ENCODE assay signal across 15 cellular contexts in the genomic region with DNA sequence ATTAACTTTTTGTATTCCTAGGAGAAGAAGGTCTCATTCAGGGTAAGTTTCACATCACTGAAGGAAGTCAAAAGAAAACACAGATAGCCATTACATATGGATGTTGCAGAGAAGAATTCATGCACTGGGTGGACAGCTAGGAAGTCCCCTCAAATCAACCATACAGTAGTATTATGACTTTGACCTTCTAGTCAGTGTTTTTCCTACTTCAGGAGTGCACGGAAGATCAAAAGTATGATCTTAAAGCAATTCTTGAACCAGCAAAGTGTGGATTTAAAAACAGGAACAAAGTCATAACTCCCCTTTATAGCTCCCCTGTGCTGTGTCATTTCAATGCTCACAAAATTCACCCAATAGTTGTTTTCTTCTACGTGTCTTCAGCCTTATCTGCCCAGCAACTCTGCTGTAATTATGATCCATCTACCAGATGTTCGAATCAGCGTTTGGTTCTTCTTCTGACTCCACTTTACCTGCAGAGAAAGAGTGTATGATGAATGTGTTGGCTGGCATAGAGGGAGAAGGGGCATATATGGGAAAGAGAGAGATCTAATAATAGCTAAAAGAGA.
"Had no signal": no experiment of that assay in that cellular context is flagged by ENCODE, and none has a peak within 500 bp of the region (broad histone marks: within the 10 kb centered on the region; RNA-seq: fewer than 3 reads in every experiment).

No MANE protein-coding gene starts in this region.

- ATAC-seq: gastrocnemius medialis, heart right ventricle, lower lobe of right lung, natural killer cell, right cardiac atrium, upper lobe of right lung had no signal

- H3K4me2 ChIP-seq: smooth muscle cell had no signal

- H3K36me3 ChIP-seq: gastrocnemius medialis, heart right ventricle, lower lobe of right lung, pancreas, tibial nerve, upper lobe of right lung, vagina had no signal

- H3K27ac ChIP-seq: gastrocnemius medialis, heart right ventricle, lower lobe of right lung, pancreas, tibial nerve, upper lobe of right lung, vagina had no signal

- H3K4me3 ChIP-seq: gastrocnemius medialis, heart right ventricle, lower lobe of right lung, pancreas, smooth muscle cell, tibial nerve, upper lobe of right lung, vagina had no signal

- H3K9me3 ChIP-seq: gastrocnemius medialis, lower lobe of right lung, pancreas, upper lobe of right lung, vagina had no signal

- DNase-seq: effector memory CD4-positive, alpha-beta T cell; gastrocnemius medialis; heart right ventricle; hypothalamus; kidney glomerular epithelial cell; lower lobe of right lung; natural killer cell; occipital lobe; right cardiac atrium; stimulated activated CD4-positive, alpha-beta T cell treated with anti-CD3 and anti-CD28 coated beads, Interleukin-2, amount 100 ng/mL, for 48 hours; upper lobe of right lung had no signal

- H3K27me3 ChIP-seq: gastrocnemius medialis, heart right ventricle, pancreas, tibial nerve, upper lobe of right lung, vagina had no signal
